ENCODE assay signal across 18 cellular contexts in genomic region chr14:92866181-92866752, GRCh38. TPM values are rescaled to one million over a fixed set of nuclear protein-coding genes. Genes with fewer than 3 reads are reported as not detected.
DNase-seq lines count a peak whose midpoint lies in the region; ATAC-seq and TF ChIP-seq lines count a peak whose summit lies in the region.
"Had no signal": no experiment of that assay in that cellular context is flagged by ENCODE, and none has a peak within 500 bp of the region (broad histone marks: within the 10 kb centered on the region; RNA-seq: fewer than 3 reads in every experiment).

No MANE protein-coding gene starts in this region.

- H3K9ac ChIP-seq in IMR-90 (ENCODE audit: low read depth, low read length) (no peak overlapping the region), trophoblast cell (ENCODE audit: low read length) (no peak overlapping the region)
- H3K9ac ChIP-seq: SK-N-SH had no signal

- H3K4me3 ChIP-seq in IMR-90 (ENCODE audit: insufficient read depth, low read depth, low read length): no peak overlapping the region
- no peak overlapping the region for H3K4me3 ChIP-seq in trophoblast cell (ENCODE audit: low read depth, low read length)
- H3K4me3 ChIP-seq: Peyer's patch had no signal

- no peaks in the 10 kb centered on the region for H3K79me2 ChIP-seq in trophoblast cell (ENCODE audit: control insufficient read depth, insufficient read depth, low read length, poor library complexity)

- H3K9me3 Mint-ChIP-seq in glutamatergic neuron (ENCODE audit: unreplicated experiment): peaks cover 9% of the 10 kb centered on the region

- H3K4ac ChIP-seq in IMR-90 (ENCODE audit: low read depth, low read length) (no peak overlapping the region), trophoblast cell (ENCODE audit: low read depth, low read length) (no peak overlapping the region)

- whole genome bisulfite sequencing in IMR-90 (ENCODE audit: extremely low coverage in 2 of 2, insufficient read length in 1 of 2), 2 experiments: 100% methylated on average over 1 of the region's 3 CpGs; no CpG with 5 or more reads in 1 of the 2 experiments
- WGBS in trophoblast cell (ENCODE audit: extremely low coverage, insufficient coverage, insufficient read length): no CpG with 5 or more reads among the region's 3 CpGs

- no TSS peak for BruUV-seq in IMR-90 (replicated peaks; lab: Mats Ljungman, UMichigan)

- no peaks in the 10 kb centered on the region for H4K20me1 ChIP-seq in IMR-90 (ENCODE audit: insufficient read depth, low read length)

- no peaks in the 10 kb centered on the region for H3K36me3 Mint-ChIP-seq in glutamatergic neuron (ENCODE audit: unreplicated experiment)
- H3K36me3 Mint-ChIP-seq: CD14-positive monocyte had no signal

- H3K9me3 ChIP-seq in IMR-90 (ENCODE audit: control insufficient read depth, insufficient read depth, low read length) (peaks cover 8% of the 10 kb centered on the region), trophoblast cell (ENCODE audit: insufficient read depth, low read depth, low read length) (peaks cover 7% of the 10 kb centered on the region)
- H3K9me3 ChIP-seq: Peyer's patch, SK-N-SH had no signal

- CTCF ChIA-PET in IMR-90 (lab: Yijun Ruan, JAX): no interaction called here

- H4K91ac ChIP-seq in IMR-90 (ENCODE audit: insufficient read depth, low read depth, low read length): no peak overlapping the region
- no peak overlapping the region for H4K91ac ChIP-seq in trophoblast cell (ENCODE audit: low read depth, low read length)

- no peak overlapping the region for H3K56ac ChIP-seq in IMR-90 (ENCODE audit: extremely low read depth, insufficient read depth, low read length)

- H4K8ac ChIP-seq in IMR-90 (ENCODE audit: low read depth in 2 of 2, low read length in 2 of 2) (no peak overlapping the region), trophoblast cell (ENCODE audit: low read depth, low read length) (no peak overlapping the region)

- no peak overlapping the region for H4K12ac ChIP-seq in trophoblast cell (ENCODE audit: low read depth, low read length)

- peaks cover 3% of the 10 kb centered on the region; the same call in 1 of the 2 replicates for H3K27me3 ChIP-seq in IMR-90 (ENCODE audit: control insufficient read depth, insufficient read depth, low read length)
- H3K27me3 ChIP-seq in trophoblast cell (ENCODE audit: insufficient read depth, low read length): no peaks in the 10 kb centered on the region
- H3K27me3 ChIP-seq: Peyer's patch had no signal

- H3K4me1 ChIP-seq in IMR-90 (ENCODE audit: control insufficient read depth, insufficient read depth, low read length) (no peaks in the 10 kb centered on the region), trophoblast cell (ENCODE audit: control insufficient read depth in 1 of 2, insufficient read depth in 2 of 2, low read length in 2 of 2) (no peaks in the 10 kb centered on the region)
- H3K4me1 ChIP-seq: Peyer's patch had no signal

- no peak overlapping the region for H2BK12ac ChIP-seq in trophoblast cell (ENCODE audit: low read length)

- in situ Hi-C loops in IMR-90 (cut with MboI; ENCODE audit: low sequenced_read_pairs): no loop called here

- dilution Hi-C loops in IMR-90 (cut with HindIII; ENCODE audit: low sequenced_read_pairs, unreplicated experiment): no loop called here

- no peak for TF ChIP-seq CTCF in IMR-90 (conservative IDR thresholded peaks at IDR 0.05; ENCODE audit: low read depth, low read length)
- no peak for TF ChIP-seq CTCF in glutamatergic neuron (IDR thresholded peaks at IDR 0.05; ENCODE audit: partially characterized antibody, unreplicated experiment)

- TF ChIP-seq POLR2A in IMR-90 (IDR thresholded peaks at IDR 0.05; ENCODE audit: low read depth, low read length): no peak

- no peak overlapping the region for H4K5ac ChIP-seq in IMR-90 (ENCODE audit: low read depth, low read length)

- peaks cover 2% of the 10 kb centered on the region for H3K27me3 Mint-ChIP-seq in glutamatergic neuron (ENCODE audit: unreplicated experiment)

- H3K14ac ChIP-seq in IMR-90 (replicated peaks; ENCODE audit: low read depth, low read length) (no peak overlapping the region), trophoblast cell (ENCODE audit: low read length) (no peak overlapping the region)

- no peak overlapping the region for H3K27ac Mint-ChIP-seq in glutamatergic neuron (ENCODE audit: unreplicated experiment)

- H2AFZ ChIP-seq in IMR-90 (replicated peaks; ENCODE audit: low read length, poor library complexity): no peak overlapping the region
- H2AFZ ChIP-seq in trophoblast cell (ENCODE audit: insufficient read depth, low read length, poor library complexity): no peak overlapping the region

- H3K18ac ChIP-seq in IMR-90 (ENCODE audit: low read depth, low read length) (no peak overlapping the region), trophoblast cell (ENCODE audit: low read length) (no peak overlapping the region)

- H2BK15ac ChIP-seq in IMR-90 (ENCODE audit: low read depth, low read length): no peak overlapping the region

- POLR2A ChIA-PET in IMR-90 (lab: Charles Lee; ENCODE audit: unreplicated experiment): no interaction called here

- no peak for TF ChIP-seq RAD21 in IMR-90 (IDR thresholded peaks at IDR 0.05; ENCODE audit: low read length)

- H2BK20ac ChIP-seq in IMR-90 (ENCODE audit: low read depth, low read length): no peak overlapping the region

- H3K79me1 ChIP-seq in IMR-90 (ENCODE audit: low read depth in 1 of 2, low read length in 2 of 2): no peaks in the 10 kb centered on the region
- no peaks in the 10 kb centered on the region for H3K79me1 ChIP-seq in trophoblast cell (ENCODE audit: low read length)

- H3K4me3 Mint-ChIP-seq in glutamatergic neuron (ENCODE audit: unreplicated experiment): no peak overlapping the region

- intact Hi-C loops in IMR-90 (cut with micrococcal nuclease): no loop called here

- H2BK5ac ChIP-seq in IMR-90 (ENCODE audit: low read depth, low read length, poor library complexity, severe bottlenecking) (no peak overlapping the region), trophoblast cell (ENCODE audit: low read depth, low read length, poor library complexity) (no peak overlapping the region)

- H3K36me3 ChIP-seq in IMR-90 (ENCODE audit: control insufficient read depth, insufficient read depth, low read length): no peaks in the 10 kb centered on the region
- no peaks in the 10 kb centered on the region for H3K36me3 ChIP-seq in trophoblast cell (ENCODE audit: control insufficient read depth in 1 of 2, insufficient read depth in 2 of 2, low read length in 2 of 2)
- H3K36me3 ChIP-seq: Peyer's patch had no signal

- no peak overlapping the region for H3K4me2 ChIP-seq in IMR-90 (ENCODE audit: low read depth, low read length)
- H3K4me2 ChIP-seq in trophoblast cell (ENCODE audit: low read length): no peak overlapping the region
- H3K4me2 ChIP-seq: SK-N-SH had no signal

- no peak overlapping the region for H2AK9ac ChIP-seq in IMR-90 (replicated peaks; ENCODE audit: low read depth, low read length, poor library complexity)

- peaks cover 15% of the 10 kb centered on the region for H3K4me1 Mint-ChIP-seq in glutamatergic neuron (ENCODE audit: low read depth, unreplicated experiment)
- H3K4me1 Mint-ChIP-seq: CD14-positive monocyte had no signal

- H2BK120ac ChIP-seq in IMR-90 (ENCODE audit: low read depth, low read length): no peak overlapping the region
- no peak overlapping the region for H2BK120ac ChIP-seq in trophoblast cell (ENCODE audit: insufficient read depth, low read length, poor library complexity)

- H3K23ac ChIP-seq in IMR-90 (ENCODE audit: low read depth, low read length) (no peak overlapping the region), trophoblast cell (ENCODE audit: low read length) (no peak overlapping the region)

- H2AK5ac ChIP-seq in IMR-90 (ENCODE audit: low read depth, low read length): no peak overlapping the region
- H2AK5ac ChIP-seq in trophoblast cell (ENCODE audit: low read length): no peak overlapping the region

- no peaks in the 10 kb centered on the region for H3K9me1 ChIP-seq in IMR-90 (ENCODE audit: insufficient read depth, low read length)

- ATAC-seq in IMR-90 (ENCODE audit: low read depth): no peak

- H3K27ac ChIP-seq in IMR-90 (ENCODE audit: insufficient read depth, low read length) (no peak overlapping the region), trophoblast cell (ENCODE audit: low read depth, low read length) (no peak overlapping the region)
- H3K27ac ChIP-seq: Peyer's patch had no signal

- DNase-seq in ELR (ENCODE audit: low read depth) (peak; percentile 55), IMR-90 (peak; percentile 13), dermis microvascular lymphatic vessel endothelial cell (ENCODE audit: low read depth in 2 of 2) (peak; percentile 81 to 95), kidney tubule cell (ENCODE audit: low spot score) (peak; percentile 8), glutamatergic neuron (no peak), NCI-H774 (lab: John Stamatoyannopoulos, UW) (no peak), trophoblast cell (no peak)
- DNase-seq in activated naive CD4-positive, alpha-beta T cell (lab: John Stamatoyannopoulos, UW): no peak
- DNase-seq: AML-193, COR-L47, NCI-H1436, NCI-H2081, NCI-H510A, Peyer's patch, SHP77, SK-N-SH had no signal

TF ChIP-seq in IMR-90, 13 proteins besides CTCF, POLR2A, EP300 and RAD21 (continues in another document):
- TF ChIP-seq CHD1 (IDR thresholded peaks at IDR 0.05; ENCODE audit: low read depth, low read length) (no peak), MXI1 (IDR thresholded peaks at IDR 0.05; ENCODE audit: borderline replicate concordance, low read depth, low read length) (no peak), MAFK (IDR thresholded peaks at IDR 0.05; ENCODE audit: low read depth, low read length) (no peak), SMC3 (IDR thresholded peaks at IDR 0.05; ENCODE audit: low read depth, low read length) (no peak), BHLHE40 (IDR thresholded peaks at IDR 0.05; ENCODE audit: low read depth, low read length) (no peak), FOS (IDR thresholded peaks at IDR 0.05; ENCODE audit: low read depth, low read length) (no peak), MAZ (IDR thresholded peaks at IDR 0.05; ENCODE audit: borderline replicate concordance, low read depth, low read length) (no peak), USF2 (IDR thresholded peaks at IDR 0.05; ENCODE audit: low read depth, low read length) (no peak)

RNA-seq across cellular contexts. Expression of gene CHGA, which starts 56.7 kb away (rescaled TPM):
- total RNA-seq in IMR-90 (2012; rRNA removed): not detected in 2 replicates
- polyA plus RNA-seq in IMR-90 (2012; rRNA removed): not detected in 2 replicates
- not detected in 2 replicates for polyA plus RNA-seq in IMR-90 (2012; cell fraction: cytosol; rRNA removed)
- polyA plus RNA-seq in IMR-90 (2012; cell fraction: nucleus; rRNA removed; ENCODE audit: low replicate concordance): not detected in 2 replicates
- not detected in 2 replicates for total RNA-seq in dermis microvascular lymphatic vessel endothelial cell
- total RNA-seq in glutamatergic neuron (ENCODE audit: unreplicated experiment): 663 TPM
- polyA plus RNA-seq in trophoblast cell (2013): 0.19 TPM in 2 replicates
- total RNA-seq: Daoy had no signal
- polyA plus RNA-seq: CD14-positive monocyte had no signal

Comparison
In these comparisons a context has a peak if more than half of its experiments do, and no peak if none do; other contexts are left out.
1. DNase-seq: peak in ELR (single experiment), IMR-90 (single experiment), dermis microvascular lymphatic vessel endothelial cell (2 of 2) and kidney tubule cell (single experiment); none in glutamatergic neuron (single experiment), NCI-H774 (single experiment), activated naive CD4-positive, alpha-beta T cell (0 of 4) and trophoblast cell (0 of 2).
2. RNA of gene CHGA, which starts 56.7 kb away (total RNA-seq): 663 TPM in glutamatergic neuron (single experiment); not detected in IMR-90 and not detected in dermis microvascular lymphatic vessel endothelial cell; every median in the first group is over 100 times any median in the second.